In genomic region chr19:5621945-5622464, GRCh38 we compare ENCODE assay signal across 6 cellular contexts. TPM values are rescaled to one million over a fixed set of nuclear protein-coding genes. Genes with fewer than 3 reads are reported as not detected.
A peak's percentile ranks its signal among the peaks of the same experiment; 100 is the strongest.
DNase-seq lines count a peak whose midpoint lies in the region; ATAC-seq lines count a peak whose summit lies in the region.

No MANE protein-coding gene starts in this region.

- H3K4me1 Mint-ChIP-seq in activated naive CD8-positive, alpha-beta T cell treated with anti-CD3 and anti-CD28 coated beads, Interleukin-2, amount 50 U/mL, for 24 hours = peaks cover 68% of the 10 kb centered on the region

- peak overlapping the region; percentile 100 for H3K4me3 Mint-ChIP-seq in activated naive CD8-positive, alpha-beta T cell treated with anti-CD3 and anti-CD28 coated beads, Interleukin-2, amount 50 U/mL, for 24 hours

- ATAC-seq in activated naive CD8-positive, alpha-beta T cell treated with anti-CD3 and anti-CD28 coated beads, Interleukin-2, amount 50 U/mL, for 24 hours = no peak
- ATAC-seq in HG02840 (IDR thresholded peaks at IDR 0.05; ENCODE audit: low FRiP score, unreplicated experiment) = no peak
- no peak for ATAC-seq in GM18498 (IDR thresholded peaks at IDR 0.05; ENCODE audit: unreplicated experiment)

- H3K4me1 ChIP-seq in HUES64 (ENCODE audit: insufficient read depth, low read length) (peaks cover 14% of the 10 kb centered on the region), mucosa of rectum (ENCODE audit: control insufficient read depth in 2 of 2, insufficient read depth in 2 of 2, low read length in 2 of 2) (peaks cover 24 to 32% of the 10 kb centered on the region in 2 donors)

- no peaks in the 10 kb centered on the region for H3K27me3 ChIP-seq in HUES64 (ENCODE audit: insufficient read depth, low read length)
- H3K27me3 ChIP-seq in mucosa of rectum (ENCODE audit: control insufficient read depth in 2 of 2, insufficient read depth in 2 of 2, low read length in 2 of 2) = no peaks in the 10 kb centered on the region

- under 1% methylated on average over 35 of the region's 35 CpGs for WGBS in HUES64

- peaks cover 75% of the 10 kb centered on the region for H3K36me3 Mint-ChIP-seq in activated naive CD8-positive, alpha-beta T cell treated with anti-CD3 and anti-CD28 coated beads, Interleukin-2, amount 50 U/mL, for 24 hours (ENCODE audit: low read depth)

- H3K4me3 ChIP-seq in HUES64 (ENCODE audit: low read length) (peak overlapping the region; percentile 97), mucosa of rectum (ENCODE audit: low read length in 2 of 2) (peak overlapping the region; percentile 96 to 98)

- H3K27me3 Mint-ChIP-seq in activated naive CD8-positive, alpha-beta T cell treated with anti-CD3 and anti-CD28 coated beads, Interleukin-2, amount 50 U/mL, for 24 hours = peaks cover 3% of the 10 kb centered on the region

- H3K9me3 Mint-ChIP-seq in activated naive CD8-positive, alpha-beta T cell treated with anti-CD3 and anti-CD28 coated beads, Interleukin-2, amount 50 U/mL, for 24 hours = no peaks in the 10 kb centered on the region

- H3K27ac ChIP-seq in HUES64 (ENCODE audit: low read depth, low read length) (peak overlapping the region; percentile 94), mucosa of rectum (ENCODE audit: low read depth in 2 of 2, low read length in 2 of 2) (peak overlapping the region; percentile 96)

- peak; percentile 38 for DNase-seq in activated naive CD8-positive, alpha-beta T cell treated with anti-CD3 and anti-CD28 coated beads, Interleukin-2, amount 50 U/mL, for 24 hours
- DNase-seq in DMS153 (lab: John Stamatoyannopoulos, UW) = no peak

- H3K9ac ChIP-seq in HUES64 (ENCODE audit: low read depth, low read length) = peak overlapping the region; percentile 84
- peak overlapping the region; percentile 87 to 97 for H3K9ac ChIP-seq in mucosa of rectum (ENCODE audit: low read depth in 1 of 2, low read length in 2 of 2)

- H3K36me3 ChIP-seq in HUES64 (ENCODE audit: insufficient read depth, low read length) (peaks cover 64% of the 10 kb centered on the region), mucosa of rectum (ENCODE audit: control insufficient read depth in 2 of 2, insufficient read depth in 2 of 2, low read length in 2 of 2) (peaks cover 37 to 51% of the 10 kb centered on the region in 2 donors)

- H3K9me3 ChIP-seq in HUES64 (ENCODE audit: insufficient read depth, low read depth, low read length) = no peaks in the 10 kb centered on the region
- H3K9me3 ChIP-seq in mucosa of rectum (ENCODE audit: control insufficient read depth in 2 of 2, low read length in 2 of 2) = no peaks in the 10 kb centered on the region

- H3K27ac Mint-ChIP-seq in activated naive CD8-positive, alpha-beta T cell treated with anti-CD3 and anti-CD28 coated beads, Interleukin-2, amount 50 U/mL, for 24 hours = peak overlapping the region; percentile 100

RNA-seq across cellular contexts. Expression of gene SAFB2, which starts 0.6 kb away (rescaled TPM):
- 36.2 TPM for polyA plus RNA-seq in HUES64 (2013, experiment 1 of 2)
- polyA plus RNA-seq in HUES64 (2013, experiment 2 of 2) = 29.2 TPM

RNA-seq across cellular contexts. Expression of gene SAFB, which starts 0.9 kb away (rescaled TPM):
- polyA plus RNA-seq in HUES64 (2013, experiment 1 of 2) = 74.9 TPM
- polyA plus RNA-seq in HUES64 (2013, experiment 2 of 2) = 71.2 TPM

RNA-seq across cellular contexts. Expression of gene TINCR, which starts 54.3 kb away (rescaled TPM):
- 0.45 TPM for polyA plus RNA-seq in HUES64 (2013, experiment 1 of 2)
- 0.44 TPM for polyA plus RNA-seq in HUES64 (2013, experiment 2 of 2)

RNA-seq across cellular contexts. Expression of gene MICOS13, which starts 58.3 kb away (rescaled TPM):
- 15.2 TPM for polyA plus RNA-seq in HUES64 (2013, experiment 1 of 2)
- polyA plus RNA-seq in HUES64 (2013, experiment 2 of 2) = 17.6 TPM

RNA-seq across cellular contexts. Expression of gene HSD11B1L, which starts 58.8 kb away (rescaled TPM):
- polyA plus RNA-seq in HUES64 (2013, experiment 1 of 2) = 6.0 TPM
- polyA plus RNA-seq in HUES64 (2013, experiment 2 of 2) = 14.4 TPM
